In genomic region chr21:33360871-33361602, GRCh38 we compare ENCODE assay signal across 8 cellular contexts. TPM values are rescaled to one million over a fixed set of nuclear protein-coding genes. Genes with fewer than 3 reads are reported as not detected.
DNase-seq lines count a peak whose midpoint lies in the region; ATAC-seq and TF ChIP-seq lines count a peak whose summit lies in the region.

No MANE protein-coding gene starts in this region.

- TF ChIP-seq EP300 in suprapubic skin (IDR thresholded peaks at IDR 0.05): no peak

- no peaks in the 10 kb centered on the region; the same call in 1 of the 2 replicates for H3F3A ChIP-seq in GM23338 (replicated peaks; ENCODE audit: low read depth)

- H3K27ac ChIP-seq in GM23338 (ENCODE audit: low read depth) (no peak overlapping the region), RWPE2 (ENCODE audit: poor library complexity, severe bottlenecking) (no peak overlapping the region), suprapubic skin (peak overlapping the region; percentile 67)

- peak overlapping the region; percentile 48; the same call in 1 of the 2 replicates for H3K4me2 ChIP-seq in GM23338

- H3K9me3 ChIP-seq in RWPE2 (ENCODE audit: severe bottlenecking): no peaks in the 10 kb centered on the region
- H3K9me3 ChIP-seq in suprapubic skin: no peaks in the 10 kb centered on the region

- ATAC-seq in GM23338: peak; percentile 95
- peak; percentile 77 for ATAC-seq in RWPE2 (ENCODE audit: low read depth)
- peak; percentile 74 for ATAC-seq in omental fat pad (ENCODE audit: low FRiP score)

- H3K27me3 ChIP-seq in GM23338 (ENCODE audit: insufficient read depth) (no peaks in the 10 kb centered on the region), RWPE2 (ENCODE audit: insufficient read depth, poor library complexity, severe bottlenecking) (no peaks in the 10 kb centered on the region), suprapubic skin (no peaks in the 10 kb centered on the region)

- no peak overlapping the region for H3K27ac Mint-ChIP-seq in GM23338

- H3K79me2 ChIP-seq in GM23338 (replicated peaks; ENCODE audit: insufficient read depth): no peaks in the 10 kb centered on the region

- no peaks in the 10 kb centered on the region for H3K27me3 Mint-ChIP-seq in GM23338 (ENCODE audit: insufficient read depth, low read depth, poor library complexity)

- TF ChIP-seq CTCF in GM23338 (conservative IDR thresholded peaks at IDR 0.05; ENCODE audit: low read depth in 2 of 2): peak; percentile 91 to 95
- peak; percentile 78 for TF ChIP-seq CTCF in RWPE2 (IDR thresholded peaks at IDR 0.05; ENCODE audit: poor library complexity, severe bottlenecking)
- peak; percentile 92 for TF ChIP-seq CTCF in foreskin fibroblast (IDR thresholded peaks at IDR 0.05; ENCODE audit: low read depth, low read length)
- peak in 1 of 3 donors; percentile 76 for TF ChIP-seq CTCF in omental fat pad (IDR thresholded peaks at IDR 0.05)
- TF ChIP-seq CTCF in suprapubic skin (IDR thresholded peaks at IDR 0.05): peak; percentile 70 to 83

- H2AFZ ChIP-seq in GM23338: no peak overlapping the region

- 7% methylated on average over 14 of the region's 14 CpGs for WGBS in suprapubic skin

- H3K4me1 ChIP-seq in GM23338 (ENCODE audit: insufficient read depth) (peaks cover 6% of the 10 kb centered on the region; the same call in 1 of the 2 replicates), RWPE2 (ENCODE audit: insufficient read depth, poor library complexity, severe bottlenecking) (peaks cover 15% of the 10 kb centered on the region), suprapubic skin (peaks cover 25% of the 10 kb centered on the region)

- H3K36me3 ChIP-seq in GM23338 (ENCODE audit: insufficient read depth) (no peaks in the 10 kb centered on the region), RWPE2 (ENCODE audit: low read depth) (peaks cover 5% of the 10 kb centered on the region; the same call in 1 of the 2 replicates), suprapubic skin (peaks cover 18% of the 10 kb centered on the region)

- no peaks in the 10 kb centered on the region for H4K20me1 ChIP-seq in GM23338 (replicated peaks; ENCODE audit: insufficient read depth)

- peaks cover 15% of the 10 kb centered on the region for H3K9me3 Mint-ChIP-seq in GM23338

- no peak for TF ChIP-seq POLR2A in suprapubic skin (IDR thresholded peaks at IDR 0.05)

- peak overlapping the region; percentile 13; the same call in 2 of the 3 replicates for H3K4me3 Mint-ChIP-seq in GM23338

- H3K4me3 ChIP-seq in GM23338: peak overlapping the region; percentile 34; the same call in 1 of the 2 replicates
- H3K4me3 ChIP-seq in RWPE2 (ENCODE audit: severe bottlenecking): no peak overlapping the region
- H3K4me3 ChIP-seq in foreskin fibroblast (ENCODE audit: low read depth in 1 of 2, low read length in 2 of 2): no peak overlapping the region
- H3K4me3 ChIP-seq in suprapubic skin: peak overlapping the region; percentile 28

- H3K4me1 Mint-ChIP-seq in GM23338: peaks cover 15% of the 10 kb centered on the region

- peak; percentile 21 for DNase-seq in DMS79 (lab: John Stamatoyannopoulos, UW)
- DNase-seq in GM23338 (ENCODE audit: low spot score): peak; percentile 90
- DNase-seq in M059J (ENCODE audit: low read depth): peak; percentile 64
- no peak for DNase-seq in RWPE2 (ENCODE audit: low spot score)
- DNase-seq in activated effector memory CD4-positive, alpha-beta T cell treated with anti-CD3 and anti-CD28 coated beads, Interleukin-2, amount 50 U/mL, for 16 hours: peak; percentile 96
- peak; percentile 83 to 92 for DNase-seq in foreskin fibroblast
- DNase-seq in omental fat pad (ENCODE audit: low spot score): peak; percentile 86
- peak; percentile 81 to 86 for DNase-seq in suprapubic skin (ENCODE audit: low spot score in 2 of 2)

- peaks cover 14% of the 10 kb centered on the region for H3K36me3 Mint-ChIP-seq in GM23338 (ENCODE audit: low read depth)

- no peaks in the 10 kb centered on the region for H3K9me2 ChIP-seq in GM23338 (ENCODE audit: insufficient read depth)

TF ChIP-seq in GM23338, 12 proteins besides CTCF, POLR2A, EP300 and RAD21:
- TF ChIP-seq ZNF462 (CRISPR knock-in tag; IDR thresholded peaks at IDR 0.05) (0 out of 2 replicates have a peak, but pooled peaks have one; percentile 25), STAT1 (IDR thresholded peaks at IDR 0.05; ENCODE audit: unreplicated experiment) (no peak)

RNA-seq across cellular contexts. Expression of gene IFNAR1, which starts 36.3 kb away (rescaled TPM):
- total RNA-seq in GM23338 (2014; rRNA removed; shearing (Covaris generic)): 3.9 and 14.0 TPM in 2 replicates
- polyA plus RNA-seq in GM23338 (2016; fragmentation: Nextera tagmentation; extraction: Ambion mirVana): 14.5 and 18.7 TPM in 2 replicates
- total RNA-seq in M059J (2014; rRNA removed; shearing (Covaris generic)): 15.1 and 19.8 TPM in 2 replicates
- total RNA-seq in omental fat pad (10 to 100 TPM; 36.2 to 53.3 (median 42.4) TPM), suprapubic skin (10 to 100 TPM; 15.9 to 37.3 (median 22.6) TPM)

RNA-seq across cellular contexts. Expression of gene IFNGR2, which starts 42.2 kb away (rescaled TPM):
- 21.9 and 25.0 TPM in 2 replicates for total RNA-seq in GM23338 (2014; rRNA removed; shearing (Covaris generic))
- 29.4 and 29.9 TPM in 2 replicates for polyA plus RNA-seq in GM23338 (2016; fragmentation: Nextera tagmentation; extraction: Ambion mirVana)
- total RNA-seq in M059J (2014; rRNA removed; shearing (Covaris generic)): 75.2 and 80.1 TPM in 2 replicates
- total RNA-seq in omental fat pad (100 to 1,000 TPM in 1 of 4 donors, 10 to 100 TPM in 3; 69.5 to 121 (median 82.4) TPM), suprapubic skin (10 to 100 TPM; 47.0 to 75.5 (median 61.0) TPM)

Comparison
In these comparisons a context has a peak if more than half of its experiments do, and no peak if none do; other contexts are left out.
1. H3K4me3 ChIP-seq: peak in GM23338 (single experiment) and suprapubic skin (single experiment); none in RWPE2 (single experiment) and foreskin fibroblast (0 of 2).
2. Peak in every context shown above with its lines, with median percentiles within 50 percentile points of each other: ATAC-seq.